ENCODE assay signal across 8 cellular contexts in genomic region chr15:67024322-67024997, GRCh38. TPM values are rescaled to one million over a fixed set of nuclear protein-coding genes. Genes with fewer than 3 reads are reported as not detected.
A peak's percentile ranks its signal among the peaks of the same experiment; 100 is the strongest.
DNase-seq lines count a peak whose midpoint lies in the region; ATAC-seq, FAIRE-seq and TF ChIP-seq lines count a peak whose summit lies in the region.

No MANE protein-coding gene starts in this region.

- H4K20me1 ChIP-seq in H9 (ENCODE audit: control insufficient read depth, insufficient read depth, insufficient read length), result no peaks in the 10 kb centered on the region

- no peak overlapping the region for H2BK5ac ChIP-seq in H9 (ENCODE audit: insufficient read length, low read length)

- H3K4me1 Mint-ChIP-seq in H9, result peaks cover 37 to 42% of the 10 kb centered on the region in 2 experiments

- CTCF ChIA-PET in A549 (lab: Yijun Ruan, JAX), result interaction anchor here (0.9 to 3.8 kb wide), 4 partner anchors 13 to 279 kb away, joined by 3 to 24 read pairs (median 10); no protein-coding TSS in a partner anchor

- H2BK15ac ChIP-seq in H9 (ENCODE audit: low read depth, low read length), result no peak overlapping the region

- H3K4me3 ChIP-seq in A549, result no peak overlapping the region
- peak overlapping the region in 1 of 2 donors; percentile 36 for H3K4me3 ChIP-seq in muscle layer of duodenum (ENCODE audit: low read depth in 1 of 2, low read length in 2 of 2)
- no peak overlapping the region for H3K4me3 ChIP-seq in upper lobe of left lung

- ATAC-seq in A549 (peak; percentile 87 to 89), upper lobe of left lung (ENCODE audit: low FRiP score in 2 of 2) (peak; percentile 88 to 92), GM21528 (IDR thresholded peaks at IDR 0.05; ENCODE audit: low FRiP score, unreplicated experiment) (no peak)

- H3K18ac ChIP-seq in H9 (ENCODE audit: insufficient read length, low read depth, low read length), result no peak overlapping the region

- FAIRE-seq in A549 (lab: Jason Lieb, UNC), result peak; percentile 93
- no peak for FAIRE-seq in H54 (lab: Jason Lieb, UNC)

- no peak overlapping the region for H3K4me3 Mint-ChIP-seq in H9

- no peaks in the 10 kb centered on the region for H3K9me3 ChIP-seq in A549
- no peaks in the 10 kb centered on the region for H3K9me3 ChIP-seq in muscle layer of duodenum (ENCODE audit: control insufficient read depth in 1 of 2, low read length in 2 of 2)
- H3K9me3 ChIP-seq in upper lobe of left lung, result no peaks in the 10 kb centered on the region
- H3K9me3 ChIP-seq in H9 (ENCODE audit: control insufficient read depth, low read depth, low read length), result no peaks in the 10 kb centered on the region

- no peaks in the 10 kb centered on the region for H3K36me3 Mint-ChIP-seq in H9 (ENCODE audit: insufficient read depth in 1 of 3, low read depth in 3 of 3)

- H3K56ac ChIP-seq in H9 (ENCODE audit: insufficient read length, low read depth, low read length), result no peak overlapping the region

- peak overlapping the region; percentile 83 for H3K4me2 ChIP-seq in A549
- no peak overlapping the region for H3K4me2 ChIP-seq in H9 (ENCODE audit: insufficient read depth, insufficient read length, low read length)

- 5% methylated on average over 5 of the region's 5 CpGs for WGBS in A549 (ENCODE audit: missing lambda C conversion rate)
- WGBS in upper lobe of left lung, 2 donors, result 25 to 30% methylated on average over 5 of the region's 5 CpGs
- no CpG with 5 or more reads among the region's 5 CpGs for WGBS in H9 (ENCODE audit: extremely low coverage, insufficient read length, low lambda C conversion rate)

- peak; percentile 33 to 55; a peak in 3 of 5 replicates for TF ChIP-seq RAD21 in A549 (conservative IDR thresholded peaks at IDR 0.05 in 1 of 2, IDR thresholded peaks at IDR 0.05 in 1 of 2)

- no peak for TF ChIP-seq POLR2A in A549 (IDR thresholded peaks at IDR 0.05; ENCODE audit: low read length)
- no peak for TF ChIP-seq POLR2A in H54 (IDR thresholded peaks at IDR 0.05; ENCODE audit: low read depth, low read length)
- no peak for TF ChIP-seq POLR2A in upper lobe of left lung (IDR thresholded peaks at IDR 0.05)

- no peaks in the 10 kb centered on the region for H3K79me2 ChIP-seq in H9 (ENCODE audit: insufficient read depth, low read length)

- no peak overlapping the region for H2AK5ac ChIP-seq in H9 (ENCODE audit: insufficient read length, low read length)

- H2AFZ ChIP-seq in H9 (ENCODE audit: low read length), result no peak overlapping the region

- peak overlapping the region in 1 of 3 experiments; percentile 6; a peak in 1 of 7 replicates for H3K27ac Mint-ChIP-seq in H9

- POLR2A ChIA-PET in A549 (lab: Yijun Ruan, JAX), result interaction anchor here (1.1 kb wide), 1 partner anchor 13 kb away, joined by 3 read pairs; no protein-coding TSS in a partner anchor

- H3K27me3 Mint-ChIP-seq in H9 (ENCODE audit: low read depth), result no peaks in the 10 kb centered on the region; the same call in 1 of the 2 replicates

- H3K27me3 ChIP-seq in muscle layer of duodenum (ENCODE audit: low read depth, low read length), result no peaks in the 10 kb centered on the region
- H3K27me3 ChIP-seq in upper lobe of left lung, result no peaks in the 10 kb centered on the region
- no peaks in the 10 kb centered on the region for H3K27me3 ChIP-seq in H9 (ENCODE audit: insufficient read depth, low read length)

- no peak overlapping the region for H4K91ac ChIP-seq in H9 (ENCODE audit: insufficient read length, low read depth, low read length)

- H3K9me3 Mint-ChIP-seq in H9, result no peaks in the 10 kb centered on the region; a peak in 1 of 5 replicates

- H4K8ac ChIP-seq in H9 (replicated peaks; ENCODE audit: insufficient read length, low read depth, low read length), result no peak overlapping the region

- H2BK120ac ChIP-seq in H9 (ENCODE audit: low read depth, low read length, poor library complexity, severe bottlenecking), result no peak overlapping the region

- H3K27ac ChIP-seq in A549 (peak overlapping the region; percentile 75 to 89), muscle layer of duodenum (ENCODE audit: low read length) (peak overlapping the region; percentile 72), upper lobe of left lung (peak overlapping the region; percentile 50 to 74 (median 61)), H9 (ENCODE audit: insufficient read length, low read depth, low read length) (no peak overlapping the region)

- H3K4ac ChIP-seq in H9 (ENCODE audit: low read depth, low read length), result no peak overlapping the region

- TF ChIP-seq EP300 in A549 (IDR thresholded peaks at IDR 0.05) (peak; percentile 68; a peak in 2 of 5 replicates), upper lobe of left lung (IDR thresholded peaks at IDR 0.05) (peak in 1 of 4 donors; percentile 20)

- no peak overlapping the region for H3T11ph ChIP-seq in H9 (ENCODE audit: low read length)

- no peak overlapping the region for H3K14ac ChIP-seq in H9 (ENCODE audit: insufficient read depth, low read length)

- H3K9ac ChIP-seq in H9 (ENCODE audit: extremely low read depth, insufficient read length, low read length), result no peak overlapping the region

- no peak overlapping the region for H4K5ac ChIP-seq in H9 (ENCODE audit: insufficient read length, low read depth, low read length)

- no peak overlapping the region for H3K23ac ChIP-seq in H9 (ENCODE audit: insufficient read length, low read depth, low read length)

- no peak for TF ChIP-seq CTCF in A549 (IDR thresholded peaks at IDR 0.05)
- no peak for TF ChIP-seq CTCF in upper lobe of left lung (IDR thresholded peaks at IDR 0.05)
- TF ChIP-seq CTCF in H9 (conservative IDR thresholded peaks at IDR 0.05), result no peak

- no peaks in the 10 kb centered on the region for H3K23me2 ChIP-seq in H9 (ENCODE audit: insufficient read length, low read depth, low read length, poor library complexity, severe bottlenecking)

- H3K79me1 ChIP-seq in H9 (ENCODE audit: insufficient read depth, low read depth, low read length, poor library complexity, severe bottlenecking), result no peaks in the 10 kb centered on the region

- H2BK12ac ChIP-seq in H9 (ENCODE audit: insufficient read length, low read depth, low read length), result no peak overlapping the region

- H3K36me3 ChIP-seq in muscle layer of duodenum (ENCODE audit: control insufficient read depth in 1 of 2, insufficient read depth in 2 of 2, low read length in 2 of 2) (no peaks in the 10 kb centered on the region), upper lobe of left lung (no peaks in the 10 kb centered on the region)

- no peak overlapping the region for H2BK20ac ChIP-seq in H9 (ENCODE audit: low read depth, low read length, poor library complexity, severe bottlenecking)

- H3K4me1 ChIP-seq in A549 (peaks cover 55% of the 10 kb centered on the region), muscle layer of duodenum (ENCODE audit: control insufficient read depth in 1 of 2, insufficient read depth in 2 of 2, low read length in 2 of 2) (peaks cover 25 to 36% of the 10 kb centered on the region in 2 donors), upper lobe of left lung (peaks cover 34 to 38% (median 36%) of the 10 kb centered on the region in 4 donors), H9 (ENCODE audit: insufficient read depth, low read length) (peaks cover 3% of the 10 kb centered on the region; the same call in 1 of the 2 replicates)

- DNase-seq in A549 (ENCODE audit: low read depth in 1 of 2, low spot score in 1 of 2), result peak; percentile 88 to 94
- peak; percentile 56 for DNase-seq in H54 (ENCODE audit: insufficient read length, low spot score)
- DNase-seq in SKM-1 (lab: John Stamatoyannopoulos, UW; ENCODE audit: unreplicated experiment), result peak; percentile 96
- DNase-seq in epidermal melanocyte (ENCODE audit: insufficient read length, low spot score), result peak; percentile 90
- peak in 1 of 2 donors; percentile 84 for DNase-seq in upper lobe of left lung
- no peak for DNase-seq in H9

TF ChIP-seq in A549, 52 proteins besides CTCF, POLR2A, EP300 and RAD21 (continues in another document):
- TF ChIP-seq, protein P1, sequence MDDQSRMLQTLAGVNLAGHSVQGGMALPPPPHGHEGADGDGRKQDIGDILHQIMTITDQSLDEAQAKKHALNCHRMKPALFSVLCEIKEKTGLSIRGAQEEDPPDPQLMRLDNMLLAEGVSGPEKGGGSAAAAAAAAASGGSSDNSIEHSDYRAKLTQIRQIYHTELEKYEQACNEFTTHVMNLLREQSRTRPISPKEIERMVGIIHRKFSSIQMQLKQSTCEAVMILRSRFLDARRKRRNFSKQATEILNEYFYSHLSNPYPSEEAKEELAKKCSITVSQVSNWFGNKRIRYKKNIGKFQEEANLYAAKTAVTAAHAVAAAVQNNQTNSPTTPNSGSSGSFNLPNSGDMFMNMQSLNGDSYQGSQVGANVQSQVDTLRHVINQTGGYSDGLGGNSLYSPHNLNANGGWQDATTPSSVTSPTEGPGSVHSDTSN (IDR thresholded peaks at IDR 0.05), result peak; percentile 86
- TF ChIP-seq ATOH8 (CRISPR knock-in tag; IDR thresholded peaks at IDR 0.05; ENCODE audit: low read depth) (no peak), JUNB (IDR thresholded peaks at IDR 0.05) (peak; percentile 96), GATA3 (IDR thresholded peaks at IDR 0.05; ENCODE audit: borderline replicate concordance) (peak; percentile 88), POLR2AphosphoS2 (conservative IDR thresholded peaks at IDR 0.05; ENCODE audit: low read length) (no peak), HES2 (IDR thresholded peaks at IDR 0.05) (peak; percentile 88), HOXA7 (CRISPR knock-in tag; IDR thresholded peaks at IDR 0.05) (no peak), CHD4 (IDR thresholded peaks at IDR 0.05; ENCODE audit: borderline replicate concordance) (peak; percentile 96), MYC (IDR thresholded peaks at IDR 0.05; ENCODE audit: borderline replicate concordance, low read length) (0 out of 2 replicates have a peak, but pooled peaks have one; percentile 19), HOXB13 (CRISPR knock-in tag; IDR thresholded peaks at IDR 0.05; ENCODE audit: low read depth) (no peak), FOXS1 (CRISPR knock-in tag; IDR thresholded peaks at IDR 0.05) (no peak), HDAC2 (IDR thresholded peaks at IDR 0.05) (peak; percentile 86)

RNA-seq across cellular contexts. Expression of gene SMAD3, which starts 40.9 kb away (rescaled TPM):
- 77.2 and 101 TPM in 2 replicates for polyA plus RNA-seq in A549 (2011; rRNA removed)
- polyA plus RNA-seq in A549 (2012; cell fraction: cytosol; rRNA removed), result 116 and 161 TPM in 2 replicates
- polyA plus RNA-seq in A549 (2012; cell fraction: nucleus; rRNA removed), result 256 and 267 TPM in 2 replicates
- polyA plus RNA-seq in A549 (2017; fragmentation: RNase III; extraction: RNeasy Plus Mini Kit Qiagen cat#74134 plus additional on column Dnase treatment), result 74.6 to 106 TPM (median 93.4 TPM) in 3 replicates
- 138 and 158 TPM in 2 replicates for polyA minus RNA-seq in A549 (2011; rRNA and poly(A)+ RNA removed)
- 10 to 100 TPM; 31.7 to 44.5 (median 36.3) TPM for total RNA-seq in upper lobe of left lung
- total RNA-seq in H9 (2021), result 25.9 and 26.7 TPM in 2 replicates
